Comparison of ENCODE assay signal across 1 cellular context in the genomic region with DNA sequence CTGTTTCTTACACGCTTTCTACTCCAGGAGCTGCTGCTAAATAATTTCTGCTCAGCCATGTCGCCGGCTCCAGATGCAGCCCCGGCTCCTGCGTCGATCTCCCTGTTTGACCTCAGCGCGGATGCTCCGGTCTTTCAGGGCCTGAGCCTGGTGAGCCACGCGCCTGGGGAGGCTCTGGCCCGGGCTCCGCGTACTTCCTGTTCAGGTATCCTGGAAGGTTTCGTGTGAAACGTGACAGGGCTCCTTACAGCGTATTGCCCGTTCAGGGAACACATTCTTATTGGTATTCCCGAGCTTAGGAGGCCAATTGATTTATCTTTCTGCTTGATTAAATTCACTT.
TF ChIP-seq lines count a peak whose summit lies in the region.

No MANE protein-coding gene starts in this region.

TF ChIP-seq in HepG2, 621 proteins besides CTCF, POLR2A, EP300 and RAD21 (continued from another document and continues in another):
- TF ChIP-seq, protein P1, sequence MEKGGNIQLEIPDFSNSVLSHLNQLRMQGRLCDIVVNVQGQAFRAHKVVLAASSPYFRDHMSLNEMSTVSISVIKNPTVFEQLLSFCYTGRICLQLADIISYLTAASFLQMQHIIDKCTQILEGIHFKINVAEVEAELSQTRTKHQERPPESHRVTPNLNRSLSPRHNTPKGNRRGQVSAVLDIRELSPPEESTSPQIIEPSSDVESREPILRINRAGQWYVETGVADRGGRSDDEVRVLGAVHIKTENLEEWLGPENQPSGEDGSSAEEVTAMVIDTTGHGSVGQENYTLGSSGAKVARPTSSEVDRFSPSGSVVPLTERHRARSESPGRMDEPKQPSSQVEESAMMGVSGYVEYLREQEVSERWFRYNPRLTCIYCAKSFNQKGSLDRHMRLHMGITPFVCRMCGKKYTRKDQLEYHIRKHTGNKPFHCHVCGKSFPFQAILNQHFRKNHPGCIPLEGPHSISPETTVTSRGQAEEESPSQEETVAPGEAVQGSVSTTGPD (CRISPR knock-in tag; IDR thresholded peaks at IDR 0.05): 0 out of 2 replicates have a peak, but pooled peaks have one; percentile 14
- TF ChIP-seq ZNF670 (CRISPR knock-in tag; IDR thresholded peaks at IDR 0.05; ENCODE audit: borderline replicate concordance) (no peak), ZNF451 (CRISPR knock-in tag; IDR thresholded peaks at IDR 0.05) (no peak; the same call in 1 of the 2 replicates), TSC22D2 (CRISPR knock-in tag; IDR thresholded peaks at IDR 0.05; ENCODE audit: borderline replicate concordance) (no peak), ZNF282 (IDR thresholded peaks at IDR 0.05; ENCODE audit: partially characterized antibody) (no peak), EEA1 (CRISPR knock-in tag; IDR thresholded peaks at IDR 0.05; ENCODE audit: borderline replicate concordance) (no peak), ONECUT2 (CRISPR knock-in tag; IDR thresholded peaks at IDR 0.05) (no peak), CEBPG (CRISPR knock-in tag; IDR thresholded peaks at IDR 0.05) (0 out of 2 replicates have a peak, but pooled peaks have one; percentile 12), ZZZ3 (CRISPR knock-in tag; IDR thresholded peaks at IDR 0.05; ENCODE audit: borderline replicate concordance) (no peak), ZKSCAN8 (CRISPR knock-in tag; IDR thresholded peaks at IDR 0.05; ENCODE audit: borderline replicate concordance) (no peak), PITX1 (CRISPR knock-in tag; IDR thresholded peaks at IDR 0.05) (no peak), ZKSCAN1 (IDR thresholded peaks at IDR 0.05; ENCODE audit: low read length) (no peak), MTF1 (CRISPR knock-in tag; IDR thresholded peaks at IDR 0.05) (no peak), ZNF737 (CRISPR knock-in tag; IDR thresholded peaks at IDR 0.05; ENCODE audit: borderline replicate concordance) (no peak), ZNF235 (CRISPR knock-in tag; IDR thresholded peaks at IDR 0.05; ENCODE audit: borderline replicate concordance) (no peak), ZNF17 (CRISPR knock-in tag; IDR thresholded peaks at IDR 0.05) (0 out of 2 replicates have a peak, but pooled peaks have one; percentile 5), NCOA1 (CRISPR knock-in tag; IDR thresholded peaks at IDR 0.05) (no peak), KLF9 (CRISPR knock-in tag; IDR thresholded peaks at IDR 0.05; ENCODE audit: low read depth) (no peak), RELA (CRISPR knock-in tag; IDR thresholded peaks at IDR 0.05) (no peak), NR1H2 (CRISPR knock-in tag; IDR thresholded peaks at IDR 0.05; ENCODE audit: borderline replicate concordance, low read depth) (no peak), BORCS8-MEF2B (CRISPR knock-in tag; IDR thresholded peaks at IDR 0.05) (no peak), ZNF567 (CRISPR knock-in tag; IDR thresholded peaks at IDR 0.05; ENCODE audit: borderline replicate concordance) (0 out of 2 replicates have a peak, but pooled peaks have one; percentile 61), JUN (CRISPR knock-in tag; IDR thresholded peaks at IDR 0.05) (no peak), TOE1 (CRISPR knock-in tag; IDR thresholded peaks at IDR 0.05) (no peak; the same call in 1 of the 2 replicates), RBM39 (IDR thresholded peaks at IDR 0.05; ENCODE audit: low read depth, low read length, poor library complexity, severe bottlenecking) (no peak), ZNF713 (CRISPR knock-in tag; IDR thresholded peaks at IDR 0.05) (no peak), GATA4 (IDR thresholded peaks at IDR 0.05; ENCODE audit: borderline replicate concordance, low read depth) (no peak), TEAD3 (CRISPR knock-in tag; optimal IDR thresholded peaks at IDR 0.05; ENCODE audit: borderline replicate concordance) (peak; percentile 46)
- TF ChIP-seq, protein P2, sequence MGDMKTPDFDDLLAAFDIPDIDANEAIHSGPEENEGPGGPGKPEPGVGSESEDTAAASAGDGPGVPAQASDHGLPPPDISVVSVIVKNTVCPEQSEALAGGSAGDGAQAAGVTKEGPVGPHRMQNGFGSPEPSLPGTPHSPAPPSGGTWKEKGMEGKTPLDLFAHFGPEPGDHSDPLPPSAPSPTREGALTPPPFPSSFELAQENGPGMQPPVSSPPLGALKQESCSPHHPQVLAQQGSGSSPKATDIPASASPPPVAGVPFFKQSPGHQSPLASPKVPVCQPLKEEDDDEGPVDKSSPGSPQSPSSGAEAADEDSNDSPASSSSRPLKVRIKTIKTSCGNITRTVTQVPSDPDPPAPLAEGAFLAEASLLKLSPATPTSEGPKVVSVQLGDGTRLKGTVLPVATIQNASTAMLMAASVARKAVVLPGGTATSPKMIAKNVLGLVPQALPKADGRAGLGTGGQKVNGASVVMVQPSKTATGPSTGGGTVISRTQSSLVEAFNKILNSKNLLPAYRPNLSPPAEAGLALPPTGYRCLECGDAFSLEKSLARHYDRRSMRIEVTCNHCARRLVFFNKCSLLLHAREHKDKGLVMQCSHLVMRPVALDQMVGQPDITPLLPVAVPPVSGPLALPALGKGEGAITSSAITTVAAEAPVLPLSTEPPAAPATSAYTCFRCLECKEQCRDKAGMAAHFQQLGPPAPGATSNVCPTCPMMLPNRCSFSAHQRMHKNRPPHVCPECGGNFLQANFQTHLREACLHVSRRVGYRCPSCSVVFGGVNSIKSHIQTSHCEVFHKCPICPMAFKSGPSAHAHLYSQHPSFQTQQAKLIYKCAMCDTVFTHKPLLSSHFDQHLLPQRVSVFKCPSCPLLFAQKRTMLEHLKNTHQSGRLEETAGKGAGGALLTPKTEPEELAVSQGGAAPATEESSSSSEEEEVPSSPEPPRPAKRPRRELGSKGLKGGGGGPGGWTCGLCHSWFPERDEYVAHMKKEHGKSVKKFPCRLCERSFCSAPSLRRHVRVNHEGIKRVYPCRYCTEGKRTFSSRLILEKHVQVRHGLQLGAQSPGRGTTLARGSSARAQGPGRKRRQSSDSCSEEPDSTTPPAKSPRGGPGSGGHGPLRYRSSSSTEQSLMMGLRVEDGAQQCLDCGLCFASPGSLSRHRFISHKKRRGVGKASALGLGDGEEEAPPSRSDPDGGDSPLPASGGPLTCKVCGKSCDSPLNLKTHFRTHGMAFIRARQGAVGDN (CRISPR knock-in tag; IDR thresholded peaks at IDR 0.05): peak; percentile 94
- TF ChIP-seq, protein P3, sequence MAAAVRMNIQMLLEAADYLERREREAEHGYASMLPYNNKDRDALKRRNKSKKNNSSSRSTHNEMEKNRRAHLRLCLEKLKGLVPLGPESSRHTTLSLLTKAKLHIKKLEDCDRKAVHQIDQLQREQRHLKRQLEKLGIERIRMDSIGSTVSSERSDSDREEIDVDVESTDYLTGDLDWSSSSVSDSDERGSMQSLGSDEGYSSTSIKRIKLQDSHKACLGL (CRISPR knock-in tag; IDR thresholded peaks at IDR 0.05): peak; percentile 33; the same call in 1 of the 2 replicates
- TF ChIP-seq, protein P4, sequence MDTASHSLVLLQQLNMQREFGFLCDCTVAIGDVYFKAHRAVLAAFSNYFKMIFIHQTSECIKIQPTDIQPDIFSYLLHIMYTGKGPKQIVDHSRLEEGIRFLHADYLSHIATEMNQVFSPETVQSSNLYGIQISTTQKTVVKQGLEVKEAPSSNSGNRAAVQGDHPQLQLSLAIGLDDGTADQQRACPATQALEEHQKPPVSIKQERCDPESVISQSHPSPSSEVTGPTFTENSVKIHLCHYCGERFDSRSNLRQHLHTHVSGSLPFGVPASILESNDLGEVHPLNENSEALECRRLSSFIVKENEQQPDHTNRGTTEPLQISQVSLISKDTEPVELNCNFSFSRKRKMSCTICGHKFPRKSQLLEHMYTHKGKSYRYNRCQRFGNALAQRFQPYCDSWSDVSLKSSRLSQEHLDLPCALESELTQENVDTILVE (CRISPR knock-in tag; IDR thresholded peaks at IDR 0.05): no peak
- TF ChIP-seq, protein P5, sequence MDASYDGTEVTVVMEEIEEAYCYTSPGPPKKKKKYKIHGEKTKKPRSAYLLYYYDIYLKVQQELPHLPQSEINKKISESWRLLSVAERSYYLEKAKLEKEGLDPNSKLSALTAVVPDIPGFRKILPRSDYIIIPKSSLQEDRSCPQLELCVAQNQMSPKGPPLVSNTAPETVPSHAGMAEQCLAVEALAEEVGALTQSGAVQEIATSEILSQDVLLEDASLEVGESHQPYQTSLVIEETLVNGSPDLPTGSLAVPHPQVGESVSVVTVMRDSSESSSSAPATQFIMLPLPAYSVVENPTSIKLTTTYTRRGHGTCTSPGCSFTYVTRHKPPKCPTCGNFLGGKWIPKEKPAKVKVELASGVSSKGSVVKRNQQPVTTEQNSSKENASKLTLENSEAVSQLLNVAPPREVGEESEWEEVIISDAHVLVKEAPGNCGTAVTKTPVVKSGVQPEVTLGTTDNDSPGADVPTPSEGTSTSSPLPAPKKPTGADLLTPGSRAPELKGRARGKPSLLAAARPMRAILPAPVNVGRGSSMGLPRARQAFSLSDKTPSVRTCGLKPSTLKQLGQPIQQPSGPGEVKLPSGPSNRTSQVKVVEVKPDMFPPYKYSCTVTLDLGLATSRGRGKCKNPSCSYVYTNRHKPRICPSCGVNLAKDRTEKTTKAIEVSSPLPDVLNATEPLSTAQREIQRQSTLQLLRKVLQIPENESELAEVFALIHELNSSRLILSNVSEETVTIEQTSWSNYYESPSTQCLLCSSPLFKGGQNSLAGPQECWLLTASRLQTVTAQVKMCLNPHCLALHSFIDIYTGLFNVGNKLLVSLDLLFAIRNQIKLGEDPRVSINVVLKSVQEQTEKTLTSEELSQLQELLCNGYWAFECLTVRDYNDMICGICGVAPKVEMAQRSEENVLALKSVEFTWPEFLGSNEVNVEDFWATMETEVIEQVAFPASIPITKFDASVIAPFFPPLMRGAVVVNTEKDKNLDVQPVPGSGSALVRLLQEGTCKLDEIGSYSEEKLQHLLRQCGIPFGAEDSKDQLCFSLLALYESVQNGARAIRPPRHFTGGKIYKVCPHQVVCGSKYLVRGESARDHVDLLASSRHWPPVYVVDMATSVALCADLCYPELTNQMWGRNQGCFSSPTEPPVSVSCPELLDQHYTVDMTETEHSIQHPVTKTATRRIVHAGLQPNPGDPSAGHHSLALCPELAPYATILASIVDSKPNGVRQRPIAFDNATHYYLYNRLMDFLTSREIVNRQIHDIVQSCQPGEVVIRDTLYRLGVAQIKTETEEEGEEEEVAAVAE (CRISPR knock-in tag; IDR thresholded peaks at IDR 0.05; ENCODE audit: borderline replicate concordance): no peak
- TF ChIP-seq, protein P6, sequence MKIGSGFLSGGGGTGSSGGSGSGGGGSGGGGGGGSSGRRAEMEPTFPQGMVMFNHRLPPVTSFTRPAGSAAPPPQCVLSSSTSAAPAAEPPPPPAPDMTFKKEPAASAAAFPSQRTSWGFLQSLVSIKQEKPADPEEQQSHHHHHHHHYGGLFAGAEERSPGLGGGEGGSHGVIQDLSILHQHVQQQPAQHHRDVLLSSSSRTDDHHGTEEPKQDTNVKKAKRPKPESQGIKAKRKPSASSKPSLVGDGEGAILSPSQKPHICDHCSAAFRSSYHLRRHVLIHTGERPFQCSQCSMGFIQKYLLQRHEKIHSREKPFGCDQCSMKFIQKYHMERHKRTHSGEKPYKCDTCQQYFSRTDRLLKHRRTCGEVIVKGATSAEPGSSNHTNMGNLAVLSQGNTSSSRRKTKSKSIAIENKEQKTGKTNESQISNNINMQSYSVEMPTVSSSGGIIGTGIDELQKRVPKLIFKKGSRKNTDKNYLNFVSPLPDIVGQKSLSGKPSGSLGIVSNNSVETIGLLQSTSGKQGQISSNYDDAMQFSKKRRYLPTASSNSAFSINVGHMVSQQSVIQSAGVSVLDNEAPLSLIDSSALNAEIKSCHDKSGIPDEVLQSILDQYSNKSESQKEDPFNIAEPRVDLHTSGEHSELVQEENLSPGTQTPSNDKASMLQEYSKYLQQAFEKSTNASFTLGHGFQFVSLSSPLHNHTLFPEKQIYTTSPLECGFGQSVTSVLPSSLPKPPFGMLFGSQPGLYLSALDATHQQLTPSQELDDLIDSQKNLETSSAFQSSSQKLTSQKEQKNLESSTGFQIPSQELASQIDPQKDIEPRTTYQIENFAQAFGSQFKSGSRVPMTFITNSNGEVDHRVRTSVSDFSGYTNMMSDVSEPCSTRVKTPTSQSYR (CRISPR knock-in tag; IDR thresholded peaks at IDR 0.05; ENCODE audit: borderline replicate concordance): 0 out of 2 replicates have a peak, but pooled peaks have one; percentile 22
- TF ChIP-seq, protein P7, sequence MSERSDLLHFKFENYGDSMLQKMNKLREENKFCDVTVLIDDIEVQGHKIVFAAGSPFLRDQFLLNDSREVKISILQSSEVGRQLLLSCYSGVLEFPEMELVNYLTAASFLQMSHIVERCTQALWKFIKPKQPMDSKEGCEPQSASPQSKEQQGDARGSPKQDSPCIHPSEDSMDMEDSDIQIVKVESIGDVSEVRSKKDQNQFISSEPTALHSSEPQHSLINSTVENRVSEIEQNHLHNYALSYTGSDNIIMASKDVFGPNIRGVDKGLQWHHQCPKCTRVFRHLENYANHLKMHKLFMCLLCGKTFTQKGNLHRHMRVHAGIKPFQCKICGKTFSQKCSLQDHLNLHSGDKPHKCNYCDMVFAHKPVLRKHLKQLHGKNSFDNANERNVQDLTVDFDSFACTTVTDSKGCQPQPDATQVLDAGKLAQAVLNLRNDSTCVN (CRISPR knock-in tag; IDR thresholded peaks at IDR 0.05; ENCODE audit: borderline replicate concordance): no peak
- TF ChIP-seq, protein P8, sequence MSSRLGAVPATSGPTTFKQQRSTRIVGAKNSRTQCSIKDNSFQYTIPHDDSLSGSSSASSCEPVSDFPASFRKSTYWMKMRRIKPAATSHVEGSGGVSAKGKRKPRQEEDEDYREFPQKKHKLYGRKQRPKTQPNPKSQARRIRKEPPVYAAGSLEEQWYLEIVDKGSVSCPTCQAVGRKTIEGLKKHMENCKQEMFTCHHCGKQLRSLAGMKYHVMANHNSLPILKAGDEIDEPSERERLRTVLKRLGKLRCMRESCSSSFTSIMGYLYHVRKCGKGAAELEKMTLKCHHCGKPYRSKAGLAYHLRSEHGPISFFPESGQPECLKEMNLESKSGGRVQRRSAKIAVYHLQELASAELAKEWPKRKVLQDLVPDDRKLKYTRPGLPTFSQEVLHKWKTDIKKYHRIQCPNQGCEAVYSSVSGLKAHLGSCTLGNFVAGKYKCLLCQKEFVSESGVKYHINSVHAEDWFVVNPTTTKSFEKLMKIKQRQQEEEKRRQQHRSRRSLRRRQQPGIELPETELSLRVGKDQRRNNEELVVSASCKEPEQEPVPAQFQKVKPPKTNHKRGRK (CRISPR knock-in tag; IDR thresholded peaks at IDR 0.05): 0 out of 2 replicates have a peak, but pooled peaks have one; percentile 17
- TF ChIP-seq, protein P9, sequence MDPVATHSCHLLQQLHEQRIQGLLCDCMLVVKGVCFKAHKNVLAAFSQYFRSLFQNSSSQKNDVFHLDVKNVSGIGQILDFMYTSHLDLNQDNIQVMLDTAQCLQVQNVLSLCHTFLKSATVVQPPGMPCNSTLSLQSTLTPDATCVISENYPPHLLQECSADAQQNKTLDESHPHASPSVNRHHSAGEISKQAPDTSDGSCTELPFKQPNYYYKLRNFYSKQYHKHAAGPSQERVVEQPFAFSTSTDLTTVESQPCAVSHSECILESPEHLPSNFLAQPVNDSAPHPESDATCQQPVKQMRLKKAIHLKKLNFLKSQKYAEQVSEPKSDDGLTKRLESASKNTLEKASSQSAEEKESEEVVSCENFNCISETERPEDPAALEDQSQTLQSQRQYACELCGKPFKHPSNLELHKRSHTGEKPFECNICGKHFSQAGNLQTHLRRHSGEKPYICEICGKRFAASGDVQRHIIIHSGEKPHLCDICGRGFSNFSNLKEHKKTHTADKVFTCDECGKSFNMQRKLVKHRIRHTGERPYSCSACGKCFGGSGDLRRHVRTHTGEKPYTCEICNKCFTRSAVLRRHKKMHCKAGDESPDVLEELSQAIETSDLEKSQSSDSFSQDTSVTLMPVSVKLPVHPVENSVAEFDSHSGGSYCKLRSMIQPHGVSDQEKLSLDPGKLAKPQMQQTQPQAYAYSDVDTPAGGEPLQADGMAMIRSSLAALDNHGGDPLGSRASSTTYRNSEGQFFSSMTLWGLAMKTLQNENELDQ (CRISPR knock-in tag; IDR thresholded peaks at IDR 0.05; ENCODE audit: borderline replicate concordance): peak; percentile 76; the same call in 1 of the 2 replicates
